ENCODE assay signal across 8 cellular contexts in the genomic region with DNA sequence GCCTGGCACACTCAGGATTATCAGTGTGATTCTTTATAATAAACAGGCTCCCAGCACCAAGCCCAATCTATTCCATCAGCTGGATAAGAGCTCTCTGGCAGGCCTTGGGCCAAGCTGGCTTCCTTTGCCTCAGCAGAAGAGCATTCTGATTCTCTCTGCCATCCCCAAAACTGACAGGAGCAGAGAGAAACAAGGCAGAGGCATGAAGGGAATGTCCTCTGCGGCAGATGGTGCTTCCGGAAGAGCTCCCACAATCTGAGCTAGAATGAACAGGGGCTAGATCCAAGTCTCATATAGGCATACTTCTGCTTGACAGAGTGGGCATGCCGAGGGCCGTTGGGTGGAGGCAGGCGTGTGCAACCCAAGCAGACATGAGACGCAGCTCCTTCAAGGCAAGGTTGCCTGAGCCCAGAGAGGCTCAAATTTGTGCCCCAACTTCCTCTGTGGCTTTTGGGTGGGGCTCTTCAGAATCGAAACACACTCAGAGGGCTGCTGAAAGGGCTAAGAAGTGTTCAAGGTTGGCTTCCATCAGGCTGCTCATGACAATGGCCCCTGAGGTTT. TPM values are rescaled to one million over a fixed set of nuclear protein-coding genes. Genes with fewer than 3 reads are reported as not detected.
DNase-seq lines count a peak whose midpoint lies in the region; TF ChIP-seq lines count a peak whose summit lies in the region.

No MANE protein-coding gene starts in this region.

- H3K4me3 Mint-ChIP-seq in CD8-positive, alpha-beta memory T cell = peak overlapping the region; percentile 62 to 91 (median 84)

- POLR2A ChIA-PET in CD8-positive, alpha-beta memory T cell (lab: Charles Lee) = interaction anchor here (0.6 to 1.7 kb wide), 4 partner anchors 10 to 397 kb away, joined by 3 to 6 read pairs (median 4); no protein-coding TSS in a partner anchor

- H3F3A ChIP-seq in Loucy (ENCODE audit: low read depth) = no peaks in the 10 kb centered on the region

- DNase-seq in CD8-positive, alpha-beta memory T cell = peak; percentile 43 to 80 (median 55)
- DNase-seq in GM20000 (ENCODE audit: low spot score) = peak; percentile 32
- peak; percentile 26 to 31 for DNase-seq in activated T-helper 1 cell treated with anti-CD3 and anti-CD28 coated beads, Interleukin-2, amount 50 U/mL, for 16 hours (ENCODE audit: low read depth in 1 of 2, low spot score in 1 of 2)
- no peak for DNase-seq in mesendoderm
- DNase-seq in NCI-H345 treated with DMSO at 0.1 percent for 48 hours (lab: John Stamatoyannopoulos, UW; ENCODE audit: unreplicated experiment) = no peak
- DNase-seq in putamen (ENCODE audit: low spot score) = no peak
- DNase-seq in COLO829 (ENCODE audit: low spot score) = no peak

- H3K36me3 Mint-ChIP-seq in CD8-positive, alpha-beta memory T cell = peaks cover 6 to 56% (median 16%) of the 10 kb centered on the region in 3 donors

- H3K4me1 Mint-ChIP-seq in CD8-positive, alpha-beta memory T cell = peaks cover 81 to 90% (median 86%) of the 10 kb centered on the region in 3 donors

- no peaks in the 10 kb centered on the region for H3K27me3 Mint-ChIP-seq in CD8-positive, alpha-beta memory T cell

- no CpG with 5 or more reads among the region's 7 CpGs for WGBS in mesendoderm (ENCODE audit: extremely low coverage, insufficient coverage, low lambda C conversion rate)

- H2AK5ac ChIP-seq in mesendoderm (ENCODE audit: low read length) = peak overlapping the region; percentile 24

- peak overlapping the region; percentile 82 to 99 (median 94) for H3K27ac Mint-ChIP-seq in CD8-positive, alpha-beta memory T cell

- no peaks in the 10 kb centered on the region for H4K20me1 ChIP-seq in Loucy (ENCODE audit: insufficient read depth, low read length, poor library complexity, severe bottlenecking)

- no peaks in the 10 kb centered on the region for H3K27me3 ChIP-seq in CD8-positive, alpha-beta memory T cell (ENCODE audit: insufficient read depth, low read length, poor library complexity, severe bottlenecking)
- H3K27me3 ChIP-seq in Loucy (ENCODE audit: insufficient read depth, low read length, poor library complexity, severe bottlenecking) (no peaks in the 10 kb centered on the region), mesendoderm (ENCODE audit: insufficient read depth, low read length, poor library complexity) (no peaks in the 10 kb centered on the region)

- peak overlapping the region; percentile 65 for H3K56ac ChIP-seq in mesendoderm (ENCODE audit: low read length)

- peak overlapping the region; percentile 72 for H3K27ac ChIP-seq in CD8-positive, alpha-beta memory T cell (ENCODE audit: low read depth, low read length)
- no peak overlapping the region for H3K27ac ChIP-seq in mesendoderm (ENCODE audit: low read depth, low read length)

- H4K5ac ChIP-seq in mesendoderm (ENCODE audit: low read length) = no peak overlapping the region

- H3K9me3 ChIP-seq in CD8-positive, alpha-beta memory T cell (ENCODE audit: low read length) = no peaks in the 10 kb centered on the region
- no peaks in the 10 kb centered on the region for H3K9me3 ChIP-seq in Loucy (ENCODE audit: insufficient read depth, low read depth, low read length)

- no peaks in the 10 kb centered on the region for H3K79me2 ChIP-seq in Loucy (ENCODE audit: insufficient read depth, low read length)
- H3K79me2 ChIP-seq in mesendoderm (ENCODE audit: control insufficient read depth, insufficient read depth, low read length) = no peaks in the 10 kb centered on the region

- no peak overlapping the region for H2BK120ac ChIP-seq in mesendoderm (ENCODE audit: low read depth, low read length)

- peaks cover 3% of the 10 kb centered on the region for H3K79me1 ChIP-seq in mesendoderm (ENCODE audit: low read length)

- no peak for TF ChIP-seq CTCF in GM20000 (IDR thresholded peaks at IDR 0.05; ENCODE audit: extremely low read depth, missing control alignments)
- no peak for TF ChIP-seq CTCF in Loucy (conservative IDR thresholded peaks at IDR 0.05; ENCODE audit: low read length)

- no peaks in the 10 kb centered on the region for H3K9me3 Mint-ChIP-seq in CD8-positive, alpha-beta memory T cell

- peak overlapping the region; percentile 55 for H3K4me3 ChIP-seq in CD8-positive, alpha-beta memory T cell (ENCODE audit: low read length)
- peak overlapping the region; percentile 12 for H3K4me3 ChIP-seq in Loucy (ENCODE audit: low read length, poor library complexity, severe bottlenecking)
- H3K4me3 ChIP-seq in mesendoderm (ENCODE audit: low read length) = no peak overlapping the region

- H3K4ac ChIP-seq in mesendoderm (ENCODE audit: low read depth, low read length) = no peak overlapping the region

- H3K9me2 ChIP-seq in Loucy (replicated peaks; ENCODE audit: low read depth, low read length) = no peaks in the 10 kb centered on the region

- H3K4me2 ChIP-seq in Loucy (ENCODE audit: low read depth, low read length, poor library complexity, severe bottlenecking) = peak overlapping the region; percentile 27
- H3K4me2 ChIP-seq in mesendoderm (ENCODE audit: low read length) = no peak overlapping the region

- no peak overlapping the region for H2BK5ac ChIP-seq in mesendoderm (ENCODE audit: low read length)

- H3K9ac ChIP-seq in Loucy (ENCODE audit: low read depth, low read length, poor library complexity, severe bottlenecking) = no peak overlapping the region
- H3K9ac ChIP-seq in mesendoderm (ENCODE audit: low read length) = no peak overlapping the region

- no peak overlapping the region for H2BK15ac ChIP-seq in mesendoderm (replicated peaks; ENCODE audit: low read depth)

- peak overlapping the region; percentile 43; the same call in 1 of the 2 replicates for H2AFZ ChIP-seq in Loucy (ENCODE audit: low read length)

- peaks cover 76% of the 10 kb centered on the region for H3K4me1 ChIP-seq in CD8-positive, alpha-beta memory T cell (ENCODE audit: insufficient read depth, low read length)
- H3K4me1 ChIP-seq in Loucy (ENCODE audit: insufficient read depth, low read length, poor library complexity, severe bottlenecking) (peaks cover 32% of the 10 kb centered on the region), mesendoderm (ENCODE audit: control insufficient read depth, low read depth, low read length) (peaks cover 15% of the 10 kb centered on the region)

- peaks cover 34% of the 10 kb centered on the region for H3K36me3 ChIP-seq in CD8-positive, alpha-beta memory T cell (ENCODE audit: insufficient read depth, low read length)
- H3K36me3 ChIP-seq in Loucy (ENCODE audit: insufficient read depth, low read length) (no peaks in the 10 kb centered on the region), mesendoderm (ENCODE audit: control insufficient read depth, insufficient read depth, low read length) (no peaks in the 10 kb centered on the region)

- CTCF ChIA-PET in CD8-positive, alpha-beta memory T cell (lab: Charles Lee) = interaction anchor here (0.8 to 6.5 kb wide), 5 partner anchors 10 to 33 kb away, joined by 3 to 94 read pairs (median 4); no protein-coding TSS in a partner anchor

- no peak overlapping the region for H4K8ac ChIP-seq in mesendoderm (ENCODE audit: low read depth, low read length)

- H3K18ac ChIP-seq in mesendoderm (ENCODE audit: low read length) = no peak overlapping the region

- no peak overlapping the region for H3K23ac ChIP-seq in mesendoderm (ENCODE audit: low read length)

RNA-seq across cellular contexts. Expression of gene CAPN2, which starts 4.0 kb away (rescaled TPM):
- total RNA-seq in CD8-positive, alpha-beta memory T cell = 10 to 100 TPM; 79.8 to 82.9 TPM
- 252 TPM for polyA plus RNA-seq in CD8-positive, alpha-beta memory T cell
- polyA plus RNA-seq in mesendoderm (2013, experiment 1 of 2) = 15.4 TPM
- 17.2 TPM for polyA plus RNA-seq in mesendoderm (2013, experiment 2 of 2)

RNA-seq across cellular contexts. Expression of gene CAPN8, which starts 50.9 kb away (rescaled TPM):
- total RNA-seq in CD8-positive, alpha-beta memory T cell = not detected
- polyA plus RNA-seq in CD8-positive, alpha-beta memory T cell = not detected
- polyA plus RNA-seq in mesendoderm (2013, experiment 1 of 2) = 0.06 TPM
- polyA plus RNA-seq in mesendoderm (2013, experiment 2 of 2) = 0.06 TPM

Comparison
In these comparisons a context has a peak if more than half of its experiments do, and no peak if none do; other contexts are left out.
1. DNase-seq: peak in CD8-positive, alpha-beta memory T cell (5 of 5), GM20000 (single experiment) and activated T-helper 1 cell treated with anti-CD3 and anti-CD28 coated beads, Interleukin-2, amount 50 U/mL, for 16 hours (2 of 2); none in mesendoderm (single experiment), NCI-H345 treated with DMSO at 0.1 percent for 48 hours (single experiment), putamen (single experiment) and COLO829 (single experiment).